14 cellular contexts compared by ENCODE assay signal in the genomic region with DNA sequence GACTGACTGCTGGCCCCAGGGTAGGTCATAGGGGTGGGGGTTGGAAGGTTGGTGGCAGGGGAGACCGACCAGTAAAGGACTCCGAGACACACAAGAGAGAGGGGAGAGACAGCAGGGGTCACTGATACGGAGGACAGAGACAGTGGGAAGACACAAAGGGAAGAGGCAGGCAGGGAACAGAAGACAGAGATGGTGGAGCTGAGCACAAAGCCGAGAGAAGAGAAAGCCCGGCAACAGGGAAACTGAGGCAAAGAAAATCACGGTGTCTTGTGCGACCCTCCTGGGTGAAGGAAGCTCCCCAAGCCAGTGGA. TPM values are rescaled to one million over a fixed set of nuclear protein-coding genes. Genes with fewer than 3 reads are reported as not detected.
A peak's percentile ranks its signal among the peaks of the same experiment; 100 is the strongest.
DNase-seq lines count a peak whose midpoint lies in the region; ATAC-seq and TF ChIP-seq lines count a peak whose summit lies in the region.
"Had no signal": no experiment of that assay in that cellular context is flagged by ENCODE, and none has a peak within 500 bp of the region (broad histone marks: within the 10 kb centered on the region; RNA-seq: fewer than 3 reads in every experiment).

No MANE protein-coding gene starts in this region.

- peak overlapping the region; percentile 7 to 46 (median 29) for H3K4me3 ChIP-seq in skin epidermis
- H3K4me3 ChIP-seq: SK-N-MC had no signal

- peak overlapping the region in 2 of 5 experiments; percentile 14 to 86 for H3K27ac Mint-ChIP-seq in brain
- H3K27ac Mint-ChIP-seq in activated CD8-positive, alpha-beta memory T cell treated with anti-CD3 and anti-CD28 coated beads, Interleukin-2, amount 10 ng/mL, durations not matched to agents 7 days and 5 days = no peak overlapping the region

- peaks cover 83% of the 10 kb centered on the region for H3K27me3 Mint-ChIP-seq in brain
- peaks cover 54% of the 10 kb centered on the region for H3K27me3 Mint-ChIP-seq in activated CD8-positive, alpha-beta memory T cell treated with anti-CD3 and anti-CD28 coated beads, Interleukin-2, amount 10 ng/mL, durations not matched to agents 7 days and 5 days

- peaks cover 21% of the 10 kb centered on the region; the same call in 1 of the 2 replicates for H3K4me1 ChIP-seq in ES-I3 (ENCODE audit: insufficient read depth, low read length)

- H3K36me3 ChIP-seq in ES-I3 (ENCODE audit: insufficient read depth, low read length) = no peaks in the 10 kb centered on the region; the same call in 1 of the 2 replicates

- H3K9me3 Mint-ChIP-seq in brain = peaks cover 0 to 6% (median 0%) of the 10 kb centered on the region in 5 experiments
- H3K9me3 Mint-ChIP-seq in activated CD8-positive, alpha-beta memory T cell treated with anti-CD3 and anti-CD28 coated beads, Interleukin-2, amount 10 ng/mL, durations not matched to agents 7 days and 5 days (ENCODE audit: low read depth) = no peaks in the 10 kb centered on the region

- peak overlapping the region in 19 of 21 experiments; percentile 24 to 87 (median 75) for H3K27ac ChIP-seq in skin epidermis
- H3K27ac ChIP-seq: HL-60, SK-N-MC had no signal

- DNase-seq in islet precursor cell (peak; percentile 60), NCI-H146 (lab: John Stamatoyannopoulos, UW) (no peak)
- no peak for DNase-seq in activated CD8-positive, alpha-beta memory T cell treated with anti-CD3 and anti-CD28 coated beads, Interleukin-2, amount 10 ng/mL, durations not matched to agents 7 days and 5 days
- no peak for DNase-seq in activated effector memory CD4-positive, alpha-beta T cell treated with anti-CD3 and anti-CD28 coated beads, Interleukin-2, amount 50 U/mL, for 16 hours
- DNase-seq: activated CD8-positive, alpha-beta memory T cell treated with anti-CD3 and anti-CD28 coated beads for 24 hours; DMS153 had no signal

- no peak for ATAC-seq in GM19324 (IDR thresholded peaks at IDR 0.05; ENCODE audit: low FRiP score, unreplicated experiment)
- ATAC-seq in activated CD8-positive, alpha-beta memory T cell treated with anti-CD3 and anti-CD28 coated beads, Interleukin-2, amount 10 ng/mL, durations not matched to agents 7 days and 5 days = no peak

- CTCF ChIA-PET in activated CD8-positive, alpha-beta memory T cell treated with anti-CD3 and anti-CD28 coated beads, Interleukin-2, amount 10 ng/mL, durations not matched to agents 7 days and 5 days (lab: Charles Lee) = interaction anchor here (1.4 kb wide), 1 partner anchor 18 kb away, joined by 3 read pairs; no protein-coding TSS in a partner anchor

- H3K9ac ChIP-seq in ES-I3 (ENCODE audit: low read depth, low read length) = peak overlapping the region; percentile 74

- no peaks in the 10 kb centered on the region for H3K9me3 ChIP-seq in ES-I3 (ENCODE audit: control insufficient read depth, insufficient read depth, low read length)

- peak overlapping the region; percentile 27 to 84 (median 68) for H3K4me3 Mint-ChIP-seq in brain
- H3K4me3 Mint-ChIP-seq in activated CD8-positive, alpha-beta memory T cell treated with anti-CD3 and anti-CD28 coated beads, Interleukin-2, amount 10 ng/mL, durations not matched to agents 7 days and 5 days = no peak overlapping the region

- peaks cover 29% of the 10 kb centered on the region for H3K4me1 Mint-ChIP-seq in brain
- H3K4me1 Mint-ChIP-seq in activated CD8-positive, alpha-beta memory T cell treated with anti-CD3 and anti-CD28 coated beads, Interleukin-2, amount 10 ng/mL, durations not matched to agents 7 days and 5 days = peaks cover 2% of the 10 kb centered on the region

- no peaks in the 10 kb centered on the region for H3K36me3 Mint-ChIP-seq in brain
- no peaks in the 10 kb centered on the region for H3K36me3 Mint-ChIP-seq in activated CD8-positive, alpha-beta memory T cell treated with anti-CD3 and anti-CD28 coated beads, Interleukin-2, amount 10 ng/mL, durations not matched to agents 7 days and 5 days

- no peak for TF ChIP-seq CTCF in brain (conservative IDR thresholded peaks at IDR 0.05)

RNA-seq across cellular contexts. Expression of a gene that starts 0.5 kb away (rescaled TPM):
- 9.1 TPM for polyA plus RNA-seq in brain (ENCODE audit: insufficient read depth, low read depth, low replicate concordance)
- total RNA-seq in activated CD8-positive, alpha-beta memory T cell treated with anti-CD3 and anti-CD28 coated beads, Interleukin-2, amount 10 ng/mL, durations not matched to agents 7 days and 5 days = not detected
- total RNA-seq: dermis microvascular lymphatic vessel endothelial cell had no signal

RNA-seq across cellular contexts. Expression of a gene that starts 9.3 kb away (rescaled TPM):
- polyA plus RNA-seq in brain (ENCODE audit: insufficient read depth, low read depth, low replicate concordance) = not detected
- not detected for total RNA-seq in activated CD8-positive, alpha-beta memory T cell treated with anti-CD3 and anti-CD28 coated beads, Interleukin-2, amount 10 ng/mL, durations not matched to agents 7 days and 5 days
- total RNA-seq: dermis microvascular lymphatic vessel endothelial cell, H4 had no signal

RNA-seq across cellular contexts. Expression of a gene that starts 22.1 kb away (rescaled TPM):
- polyA plus RNA-seq in brain (ENCODE audit: insufficient read depth, low read depth, low replicate concordance) = 0.51 TPM
- not detected for total RNA-seq in activated CD8-positive, alpha-beta memory T cell treated with anti-CD3 and anti-CD28 coated beads, Interleukin-2, amount 10 ng/mL, durations not matched to agents 7 days and 5 days
- total RNA-seq: dermis microvascular lymphatic vessel endothelial cell, H4 had no signal

RNA-seq across cellular contexts. Expression of a gene that starts 37.9 kb away (rescaled TPM):
- polyA plus RNA-seq in brain (ENCODE audit: insufficient read depth, low read depth, low replicate concordance) = 6.9 TPM
- 10 to 100 TPM; 20.2 to 22.8 TPM for total RNA-seq in activated CD8-positive, alpha-beta memory T cell treated with anti-CD3 and anti-CD28 coated beads, Interleukin-2, amount 10 ng/mL, durations not matched to agents 7 days and 5 days

RNA-seq across cellular contexts. Expression of a gene that starts 47.7 kb away (rescaled TPM):
- 1.1 TPM for polyA plus RNA-seq in brain (ENCODE audit: insufficient read depth, low read depth, low replicate concordance)
- total RNA-seq in activated CD8-positive, alpha-beta memory T cell treated with anti-CD3 and anti-CD28 coated beads, Interleukin-2, amount 10 ng/mL, durations not matched to agents 7 days and 5 days = 1 to 10 TPM; 3.3 to 4.7 TPM
